Comparison of ENCODE assay signal across 20 cellular contexts in the genomic region with DNA sequence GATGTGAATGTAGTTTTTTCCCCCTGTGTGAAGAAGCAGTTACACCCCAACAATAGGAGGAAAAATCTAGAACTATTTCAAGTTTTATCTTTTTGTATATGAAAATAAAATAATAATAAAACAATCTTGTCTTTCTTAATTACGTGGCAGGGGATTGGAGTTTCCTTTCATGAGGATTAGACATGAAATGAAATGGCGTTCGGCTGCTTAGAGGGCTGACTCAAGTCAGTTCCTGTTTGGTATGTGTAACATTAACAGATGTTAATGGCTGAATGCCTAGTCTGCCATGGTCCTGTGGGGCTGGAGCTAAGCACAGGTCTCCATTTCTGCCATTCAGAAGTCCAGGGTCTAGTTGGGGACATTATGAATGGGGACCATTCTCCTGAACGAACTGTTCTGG. TPM values are rescaled to one million over a fixed set of nuclear protein-coding genes. Genes with fewer than 3 reads are reported as not detected.
DNase-seq lines count a peak whose midpoint lies in the region; ATAC-seq and TF ChIP-seq lines count a peak whose summit lies in the region.
"Had no signal": no experiment of that assay in that cellular context is flagged by ENCODE, and none has a peak within 500 bp of the region (broad histone marks: within the 10 kb centered on the region; RNA-seq: fewer than 3 reads in every experiment).

No MANE protein-coding gene starts in this region.

- TF ChIP-seq CTCF in AG09309 (IDR thresholded peaks at IDR 0.05; ENCODE audit: control insufficient read depth, insufficient read depth, low read depth, low read length, missing control alignments) (no peak), IMR-90 (conservative IDR thresholded peaks at IDR 0.05; ENCODE audit: low read depth, low read length) (no peak), esophagus muscularis mucosa (IDR thresholded peaks at IDR 0.05) (no peak), Peyer's patch (IDR thresholded peaks at IDR 0.05) (no peak), testis (IDR thresholded peaks at IDR 0.05) (no peak)

- peak overlapping the region; percentile 44 to 77 for H4K8ac ChIP-seq in IMR-90 (ENCODE audit: low read depth in 2 of 2, low read length in 2 of 2)

- H2AK5ac ChIP-seq in IMR-90 (ENCODE audit: low read depth, low read length): no peak overlapping the region

- H4K91ac ChIP-seq in IMR-90 (ENCODE audit: insufficient read depth, low read depth, low read length): peak overlapping the region; percentile 20

- intact Hi-C loops in IMR-90 (cut with micrococcal nuclease): loop anchor here (10.0 kb wide), 1 partner anchor 512 kb away; no protein-coding TSS in a partner anchor
- intact Hi-C loops in esophagus muscularis mucosa (cut with DNase I): no loop called here
- intact Hi-C loops in testis (cut with DNase I; ENCODE audit: low total_unique reads): no loop called here

- H3K27ac ChIP-seq in IMR-90 (ENCODE audit: insufficient read depth, low read length) (peak overlapping the region; percentile 73; the same call in 1 of the 2 replicates), esophagus muscularis mucosa (replicated peaks in 1 of 4) (peak overlapping the region; percentile 21 to 37 (median 27)), Peyer's patch (no peak overlapping the region), testis (no peak overlapping the region)
- H3K27ac ChIP-seq: neutrophil, right atrium auricular region had no signal

- no peak for TF ChIP-seq POLR2A in IMR-90 (IDR thresholded peaks at IDR 0.05; ENCODE audit: low read depth, low read length)
- no peak for TF ChIP-seq POLR2A in esophagus muscularis mucosa (IDR thresholded peaks at IDR 0.05; ENCODE audit: low read depth)
- TF ChIP-seq POLR2A in Peyer's patch (IDR thresholded peaks at IDR 0.05): no peak
- no peak for TF ChIP-seq POLR2A in testis (IDR thresholded peaks at IDR 0.05)

- no TSS peak for BruUV-seq in IMR-90 (replicated peaks; lab: Mats Ljungman, UMichigan)

- peak overlapping the region; percentile 68 for H3K4ac ChIP-seq in IMR-90 (ENCODE audit: low read depth, low read length)

- no peak for TF ChIP-seq EP300 in esophagus muscularis mucosa (IDR thresholded peaks at IDR 0.05)

- H3K9me3 ChIP-seq in IMR-90 (ENCODE audit: control insufficient read depth, insufficient read depth, low read length): no peaks in the 10 kb centered on the region
- no peaks in the 10 kb centered on the region for H3K9me3 ChIP-seq in esophagus muscularis mucosa
- H3K9me3 ChIP-seq in Peyer's patch: no peaks in the 10 kb centered on the region
- H3K9me3 ChIP-seq in testis: no peaks in the 10 kb centered on the region
- H3K9me3 ChIP-seq: neutrophil, right atrium auricular region had no signal

- dilution Hi-C loops in IMR-90 (cut with HindIII; ENCODE audit: low sequenced_read_pairs, unreplicated experiment): loop anchor here (25.0 kb wide), 1 partner anchor 131 kb away; no protein-coding TSS in a partner anchor

- H3K56ac ChIP-seq in IMR-90 (ENCODE audit: extremely low read depth, insufficient read depth, low read length): peak overlapping the region; percentile 56; the same call in 1 of the 2 replicates

- WGBS in IMR-90 (ENCODE audit: extremely low coverage in 2 of 2, insufficient read length in 1 of 2), 2 experiments: no CpG with 5 or more reads among the region's 4 CpGs
- 54% methylated on average over 4 of the region's 4 CpGs for WGBS in esophagus muscularis mucosa
- 79 to 80% methylated on average over 4 of the region's 4 CpGs for WGBS in testis, 2 donors

- peak overlapping the region; percentile 47 for H2AK9ac ChIP-seq in IMR-90 (replicated peaks; ENCODE audit: low read depth, low read length, poor library complexity)

- peak overlapping the region; percentile 81; the same call in 1 of the 2 replicates for H2BK20ac ChIP-seq in IMR-90 (ENCODE audit: low read depth, low read length)

- H3K79me1 ChIP-seq in IMR-90 (ENCODE audit: low read depth in 1 of 2, low read length in 2 of 2): peaks cover 3 to 11% of the 10 kb centered on the region in 2 experiments; a peak in 2 of 4 replicates

- no peak overlapping the region for H3K4me3 ChIP-seq in AG09309 (ENCODE audit: control insufficient read depth, low read depth, low read length)
- H3K4me3 ChIP-seq in IMR-90 (ENCODE audit: insufficient read depth, low read depth, low read length): no peak overlapping the region
- H3K4me3 ChIP-seq in esophagus muscularis mucosa: no peak overlapping the region
- no peak overlapping the region for H3K4me3 ChIP-seq in Peyer's patch
- no peak overlapping the region for H3K4me3 ChIP-seq in testis
- H3K4me3 ChIP-seq: right atrium auricular region had no signal

- peak overlapping the region; percentile 59 for H3K4me2 ChIP-seq in IMR-90 (ENCODE audit: low read depth, low read length)

- POLR2A ChIA-PET in IMR-90 (lab: Charles Lee; ENCODE audit: unreplicated experiment): no interaction called here

- peak overlapping the region; percentile 50 for H3K14ac ChIP-seq in IMR-90 (replicated peaks; ENCODE audit: low read depth, low read length)

- H2BK15ac ChIP-seq in IMR-90 (ENCODE audit: low read depth, low read length): peak overlapping the region; percentile 76; the same call in 1 of the 3 replicates

- TF ChIP-seq RAD21 in IMR-90 (IDR thresholded peaks at IDR 0.05; ENCODE audit: low read length): no peak

- in situ Hi-C loops in IMR-90 (cut with MboI; ENCODE audit: low sequenced_read_pairs): no loop called here

- peak overlapping the region; percentile 79 for H2AFZ ChIP-seq in IMR-90 (replicated peaks; ENCODE audit: low read length, poor library complexity)

- peak overlapping the region; percentile 13; the same call in 1 of the 2 replicates for H4K5ac ChIP-seq in IMR-90 (ENCODE audit: low read depth, low read length)

- H2BK120ac ChIP-seq in IMR-90 (ENCODE audit: low read depth, low read length): peak overlapping the region; percentile 68; the same call in 1 of the 2 replicates

- ATAC-seq in IMR-90 (ENCODE audit: low read depth): peak; percentile 58
- ATAC-seq in GM19035 (IDR thresholded peaks at IDR 0.05; ENCODE audit: unreplicated experiment): no peak
- ATAC-seq: activated naive CD8-positive, alpha-beta T cell treated with anti-CD3 and anti-CD28 coated beads, Interleukin-2, amount 50 U/mL, for 24 hours; left lobe of liver; Panc1; SK-N-SH treated with all-trans-retinoic acid at 6 μM for 48 hours; stimulated activated naive CD8-positive, alpha-beta T cell treated with anti-CD3 and anti-CD28 coated beads, Interleukin-15, amount 100 ng/mL, for 72 hours had no signal

- peak overlapping the region; percentile 91 for H2BK5ac ChIP-seq in IMR-90 (ENCODE audit: low read depth, low read length, poor library complexity, severe bottlenecking)

- H3K23ac ChIP-seq in IMR-90 (ENCODE audit: low read depth, low read length): peak overlapping the region; percentile 53; the same call in 1 of the 2 replicates

- H4K20me1 ChIP-seq in IMR-90 (ENCODE audit: insufficient read depth, low read length): no peaks in the 10 kb centered on the region

- no peak overlapping the region for H3K9ac ChIP-seq in IMR-90 (ENCODE audit: low read depth, low read length)

- DNase-seq in AG09309 (ENCODE audit: low read depth) (peak; percentile 25), IMR-90 (peak; percentile 86), esophagus muscularis mucosa (ENCODE audit: extremely low spot score) (no peak), myocyte (ENCODE audit: low read depth) (peak; percentile 56), NCI-H345 treated with DMSO at 0.1 percent for 48 hours (lab: John Stamatoyannopoulos, UW; ENCODE audit: unreplicated experiment) (no peak), Peyer's patch (no peak), testis (no peak)
- DNase-seq: activated CD4-positive, alpha-beta T cell treated with anti-CD3 and anti-CD28 coated beads for 1 hour; activated naive CD8-positive, alpha-beta T cell treated with anti-CD3 and anti-CD28 coated beads, Interleukin-2, amount 50 U/mL, for 24 hours; CD8-positive, alpha-beta memory T cell; Kasumi-1; NCI-H1417 treated with DMSO at 0.1 percent for 48 hours; NCI-H774; stimulated activated naive CD8-positive, alpha-beta T cell treated with anti-CD3 and anti-CD28 coated beads, Interleukin-15, amount 100 ng/mL, for 72 hours had no signal

- H3K18ac ChIP-seq in IMR-90 (ENCODE audit: low read depth, low read length): peak overlapping the region; percentile 66; the same call in 1 of the 2 replicates

- H3K4me1 ChIP-seq in IMR-90 (ENCODE audit: control insufficient read depth, insufficient read depth, low read length) (peaks cover 10% of the 10 kb centered on the region), esophagus muscularis mucosa (peaks cover 0 to 24% (median 16%) of the 10 kb centered on the region in 4 donors), Peyer's patch (peaks cover 0 to 4% (median 0%) of the 10 kb centered on the region in 4 donors), testis (no peaks in the 10 kb centered on the region)

- H3K36me3 ChIP-seq in IMR-90 (ENCODE audit: control insufficient read depth, insufficient read depth, low read length) (no peaks in the 10 kb centered on the region), esophagus muscularis mucosa (peaks cover 0 to 7% (median 0%) of the 10 kb centered on the region in 4 donors), Peyer's patch (no peaks in the 10 kb centered on the region), testis (ENCODE audit: low read depth, missing control alignments) (no peaks in the 10 kb centered on the region)
- H3K36me3 ChIP-seq: neutrophil had no signal

- no peaks in the 10 kb centered on the region for H3K27me3 ChIP-seq in IMR-90 (ENCODE audit: control insufficient read depth, insufficient read depth, low read length)
- no peaks in the 10 kb centered on the region for H3K27me3 ChIP-seq in esophagus muscularis mucosa
- no peaks in the 10 kb centered on the region for H3K27me3 ChIP-seq in Peyer's patch
- H3K27me3 ChIP-seq in testis: no peaks in the 10 kb centered on the region
- H3K27me3 ChIP-seq: neutrophil, right atrium auricular region had no signal

- CTCF ChIA-PET in IMR-90 (lab: Yijun Ruan, JAX): interaction anchor here (1.0 to 1.3 kb wide), 2 partner anchors 13 to 153 kb away, joined by 4 to 5 read pairs; no protein-coding TSS in a partner anchor

- no peaks in the 10 kb centered on the region for H3K9me1 ChIP-seq in IMR-90 (ENCODE audit: insufficient read depth, low read length)

RNA-seq across cellular contexts. Expression of a gene that starts 3.1 kb away (rescaled TPM):
- total RNA-seq in IMR-90 (2012; rRNA removed) (10.2 and 12.8 TPM in 2 replicates), esophagus muscularis mucosa (10 to 100 TPM; 14.9 to 37.8 (median 30.8) TPM), myocyte (25.9 and 30.3 TPM in 2 replicates), Peyer's patch (10 to 100 TPM; 11.4 to 44.6 (median 17.2) TPM), testis (10 to 100 TPM; 15.7 to 17.3 TPM)
- polyA plus RNA-seq in IMR-90 (2012; rRNA removed) (12.1 and 15.0 TPM in 2 replicates), testis (ENCODE audit: insufficient read depth, low read depth, low replicate concordance) (14.8 TPM)
- 2.5 and 6.0 TPM in 2 replicates for polyA plus RNA-seq in IMR-90 (2012; cell fraction: cytosol; rRNA removed)
- polyA plus RNA-seq in IMR-90 (2012; cell fraction: nucleus; rRNA removed; ENCODE audit: low replicate concordance): 7.5 and 53.5 TPM in 2 replicates
- 28.0 TPM for polyA plus RNA-seq in myocyte (2012)

RNA-seq across cellular contexts. Expression of a gene that starts 39.3 kb away (rescaled TPM):
- total RNA-seq in IMR-90 (2012; rRNA removed): 1.3 and 1.4 TPM in 2 replicates
- polyA plus RNA-seq in IMR-90 (2012; rRNA removed): 0.60 TPM in 2 replicates
- polyA plus RNA-seq in IMR-90 (2012; cell fraction: cytosol; rRNA removed): 0.53 and 0.54 TPM in 2 replicates
- 0.78 and 1.1 TPM in 2 replicates for polyA plus RNA-seq in IMR-90 (2012; cell fraction: nucleus; rRNA removed; ENCODE audit: low replicate concordance)
- total RNA-seq in esophagus muscularis mucosa: 1 to 10 TPM; 3.8 to 9.8 (median 5.9) TPM
- total RNA-seq in myocyte: 2.7 and 2.9 TPM in 2 replicates
- polyA plus RNA-seq in myocyte (2012): 1.1 TPM
- total RNA-seq in Peyer's patch: 10 to 100 TPM in 1 of 4 donors, 1 to 10 TPM in 3; 4.9 to 14.5 (median 7.6) TPM
- 10 to 100 TPM; 22.9 to 24.2 TPM for total RNA-seq in testis
- 7.3 TPM for polyA plus RNA-seq in testis (ENCODE audit: insufficient read depth, low read depth, low replicate concordance)

Comparison
In these comparisons a context has a peak if more than half of its experiments do, and no peak if none do; other contexts are left out.
1. DNase-seq: peak in AG09309 (single experiment), IMR-90 (single experiment) and myocyte (single experiment); none in esophagus muscularis mucosa (single experiment), NCI-H345 treated with DMSO at 0.1 percent for 48 hours (single experiment), Peyer's patch (0 of 3) and testis (single experiment).
2. H3K27ac ChIP-seq: peak in IMR-90 (single experiment) and esophagus muscularis mucosa (4 of 4); none in Peyer's patch (0 of 4) and testis (0 of 2).